In the genomic region with DNA sequence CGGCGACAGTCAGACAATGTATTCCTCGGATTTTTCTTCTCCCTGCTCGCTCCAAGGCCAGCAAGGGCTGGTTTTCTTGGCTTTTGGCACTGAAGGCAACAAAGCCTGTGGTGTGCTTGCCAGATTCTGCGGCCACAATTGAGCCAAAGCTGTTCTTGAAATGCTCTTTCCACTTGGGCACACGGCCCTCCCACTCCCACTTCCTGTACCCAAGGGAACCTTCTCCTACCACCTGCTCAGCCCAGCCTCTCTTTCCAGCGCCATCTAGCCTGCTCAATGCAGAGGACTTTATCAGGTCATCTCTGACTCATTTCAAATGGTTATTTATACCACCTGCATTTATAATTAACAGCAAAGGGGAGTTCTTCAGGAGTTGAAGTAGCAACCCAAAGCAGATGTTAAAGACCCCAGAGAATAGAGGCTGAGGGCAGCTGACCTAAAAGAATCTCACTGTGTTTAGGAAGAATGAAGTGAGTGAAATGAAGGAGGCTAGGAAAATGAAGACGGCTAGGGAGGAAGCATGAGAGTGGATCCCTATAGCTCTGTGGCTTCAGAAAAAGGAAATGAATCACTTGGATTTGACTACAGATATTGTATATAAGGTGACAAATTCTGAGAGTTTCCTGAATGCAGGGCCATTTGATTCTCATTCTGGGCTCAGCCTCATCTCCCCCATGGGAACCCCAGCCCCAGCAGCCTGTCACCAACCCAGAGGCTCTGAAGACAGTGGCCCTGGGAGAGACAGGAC, we compare ENCODE assay signal across 1 cellular context.
TF ChIP-seq lines count a peak whose summit lies in the region.

No MANE protein-coding gene starts in this region.

TF ChIP-seq in SK-N-SH, 30 proteins besides CTCF, POLR2A, EP300 and RAD21 (continued from another document):
- TF ChIP-seq MEF2A (IDR thresholded peaks at IDR 0.05; ENCODE audit: borderline replicate concordance, low read depth) (peak; percentile 83), MXI1 (IDR thresholded peaks at IDR 0.05; ENCODE audit: low read depth, low read length) (no peak), NRF1 (IDR thresholded peaks at IDR 0.05; ENCODE audit: low read depth, low read length) (no peak), YY1 (IDR thresholded peaks at IDR 0.05; ENCODE audit: low read depth) (no peak), NFIC (IDR thresholded peaks at IDR 0.05; ENCODE audit: borderline replicate concordance) (peak; percentile 68), GABPA (IDR thresholded peaks at IDR 0.05; ENCODE audit: low read depth) (no peak), SIN3A (IDR thresholded peaks at IDR 0.05; ENCODE audit: borderline replicate concordance, low read depth, low read length) (no peak), FOSL2 (IDR thresholded peaks at IDR 0.05; ENCODE audit: borderline replicate concordance, low read depth) (peak; percentile 76), FOXJ3 (CRISPR knock-in tag; IDR thresholded peaks at IDR 0.05) (no peak), POLR2AphosphoS5 (IDR thresholded peaks at IDR 0.05; ENCODE audit: low read depth, low read length) (peak; percentile 26; the same call in 1 of the 2 replicates), TCF12 (IDR thresholded peaks at IDR 0.05) (peak; percentile 95)
- TF ChIP-seq, protein P1, sequence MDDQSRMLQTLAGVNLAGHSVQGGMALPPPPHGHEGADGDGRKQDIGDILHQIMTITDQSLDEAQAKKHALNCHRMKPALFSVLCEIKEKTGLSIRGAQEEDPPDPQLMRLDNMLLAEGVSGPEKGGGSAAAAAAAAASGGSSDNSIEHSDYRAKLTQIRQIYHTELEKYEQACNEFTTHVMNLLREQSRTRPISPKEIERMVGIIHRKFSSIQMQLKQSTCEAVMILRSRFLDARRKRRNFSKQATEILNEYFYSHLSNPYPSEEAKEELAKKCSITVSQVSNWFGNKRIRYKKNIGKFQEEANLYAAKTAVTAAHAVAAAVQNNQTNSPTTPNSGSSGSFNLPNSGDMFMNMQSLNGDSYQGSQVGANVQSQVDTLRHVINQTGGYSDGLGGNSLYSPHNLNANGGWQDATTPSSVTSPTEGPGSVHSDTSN (IDR thresholded peaks at IDR 0.05) = peak; percentile 60
- TF ChIP-seq, protein P2, sequence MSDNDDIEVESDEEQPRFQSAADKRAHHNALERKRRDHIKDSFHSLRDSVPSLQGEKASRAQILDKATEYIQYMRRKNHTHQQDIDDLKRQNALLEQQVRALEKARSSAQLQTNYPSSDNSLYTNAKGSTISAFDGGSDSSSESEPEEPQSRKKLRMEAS (IDR thresholded peaks at IDR 0.05; ENCODE audit: low read depth) = peak; percentile 59; the same call in 1 of the 2 replicates
